Comparison of ENCODE assay signal across 8 cellular contexts in genomic region chr15:59532770-59533379, GRCh38.
DNase-seq lines count a peak whose midpoint lies in the region; ATAC-seq and TF ChIP-seq lines count a peak whose summit lies in the region.

No MANE protein-coding gene starts in this region.

- no peak for ATAC-seq in HG03460 (IDR thresholded peaks at IDR 0.05; ENCODE audit: unreplicated experiment)

- no peaks in the 10 kb centered on the region for H3K36me3 ChIP-seq in WERI-Rb-1

- no peak overlapping the region for H3K27ac ChIP-seq in WERI-Rb-1

- TF ChIP-seq CTCF in GM12872 (IDR thresholded peaks at IDR 0.05; ENCODE audit: insufficient read depth, low read depth, low read length) (peak; percentile 70), WERI-Rb-1 (IDR thresholded peaks at IDR 0.05; ENCODE audit: low read depth, low read length) (peak; percentile 54)

- no peaks in the 10 kb centered on the region for H3K27me3 ChIP-seq in WERI-Rb-1 (ENCODE audit: insufficient read depth, low read depth, severe bottlenecking)

- H3K9me3 ChIP-seq in WERI-Rb-1 (ENCODE audit: severe bottlenecking): no peaks in the 10 kb centered on the region

- no peak overlapping the region for H3K4me3 ChIP-seq in WERI-Rb-1 (ENCODE audit: low read depth, low read length)

- DNase-seq in AG08395 (ENCODE audit: low spot score) (peak; percentile 18), NCI-H146 (lab: John Stamatoyannopoulos, UW) (peak; percentile 62), WERI-Rb-1 (peak; percentile 28), foreskin melanocyte (peak; percentile 30), retina (peak; percentile 40), HPDE6-E6E7 (ENCODE audit: extremely low spot score) (no peak)
